In genomic region chr1:30083800-30084464, GRCh38 we compare ENCODE assay signal across 12 cellular contexts.
DNase-seq lines count a peak whose midpoint lies in the region; ATAC-seq and TF ChIP-seq lines count a peak whose summit lies in the region.
"Had no signal": no experiment of that assay in that cellular context is flagged by ENCODE, and none has a peak within 500 bp of the region (broad histone marks: within the 10 kb centered on the region; RNA-seq: fewer than 3 reads in every experiment).

No MANE protein-coding gene starts in this region.

- H3K4me1 ChIP-seq in heart left ventricle = peaks cover 4 to 35% (median 22%) of the 10 kb centered on the region in 12 donors
- H3K4me1 ChIP-seq in lower lobe of right lung = peaks cover 18% of the 10 kb centered on the region
- peaks cover 35% of the 10 kb centered on the region for H3K4me1 ChIP-seq in vagina

- H3K27me3 Mint-ChIP-seq in naive thymus-derived CD8-positive, alpha-beta T cell = peaks cover 9 to 80% (median 60%) of the 10 kb centered on the region in 5 donors

- intact Hi-C loops in heart left ventricle (cut with DNase I) (loop anchor here in 7 of 10 donors (2.0 to 10.0 kb wide), 6 partner anchors 169 to 849 kb away; partner anchors contain the start of genes PTPRU (in 3 of the 7) and MECR (in 2 of the 7)), Right ventricle myocardium superior (cut with DNase I) (no loop called here), lower lobe of right lung (cut with DNase I) (no loop called here), vagina (cut with DNase I) (no loop called here)

- 27 to 37% (median 29%) methylated on average over 11 of the region's 11 CpGs for WGBS in heart left ventricle, 4 donors

- no peak for TF ChIP-seq POLR2A in heart left ventricle (IDR thresholded peaks at IDR 0.05)
- TF ChIP-seq POLR2A in vagina (IDR thresholded peaks at IDR 0.05) = no peak

- no peaks in the 10 kb centered on the region for H3K9me3 ChIP-seq in heart left ventricle
- no peaks in the 10 kb centered on the region for H3K9me3 ChIP-seq in lower lobe of right lung
- no peaks in the 10 kb centered on the region for H3K9me3 ChIP-seq in vagina
- H3K9me3 ChIP-seq: ovary had no signal

- H3K27ac Mint-ChIP-seq in naive thymus-derived CD8-positive, alpha-beta T cell = no peak overlapping the region

- H3K4me1 Mint-ChIP-seq in naive thymus-derived CD8-positive, alpha-beta T cell = peaks cover 0 to 6% (median 2%) of the 10 kb centered on the region in 4 donors

- TF ChIP-seq CTCF in heart left ventricle (IDR thresholded peaks at IDR 0.05) = no peak
- TF ChIP-seq CTCF in coronary artery (IDR thresholded peaks at IDR 0.05) = no peak
- no peak for TF ChIP-seq CTCF in lower lobe of right lung (IDR thresholded peaks at IDR 0.05)
- no peak for TF ChIP-seq CTCF in vagina (IDR thresholded peaks at IDR 0.05)

- H3K36me3 ChIP-seq in heart left ventricle (no peaks in the 10 kb centered on the region), lower lobe of right lung (no peaks in the 10 kb centered on the region), vagina (no peaks in the 10 kb centered on the region)
- H3K36me3 ChIP-seq: ovary had no signal

- H3K4me3 ChIP-seq in heart left ventricle (no peak overlapping the region), coronary artery (peak overlapping the region; percentile 18), lower lobe of right lung (no peak overlapping the region), vagina (no peak overlapping the region)
- H3K4me3 ChIP-seq: ovary had no signal

- peak overlapping the region; percentile 8 to 82 (median 53) for H3K27ac ChIP-seq in heart left ventricle
- H3K27ac ChIP-seq in coronary artery = peak overlapping the region; percentile 80 to 88
- peak overlapping the region; percentile 31 for H3K27ac ChIP-seq in lower lobe of right lung
- peak overlapping the region; percentile 74 for H3K27ac ChIP-seq in vagina
- H3K27ac ChIP-seq: ovary had no signal

- no peaks in the 10 kb centered on the region for H3K36me3 Mint-ChIP-seq in naive thymus-derived CD8-positive, alpha-beta T cell

- H3K4me3 Mint-ChIP-seq in naive thymus-derived CD8-positive, alpha-beta T cell = no peak overlapping the region

- H3K27me3 ChIP-seq in heart left ventricle (peaks cover 0 to 18% (median 0%) of the 10 kb centered on the region in 9 donors), lower lobe of right lung (ENCODE audit: low read depth) (peaks cover 4% of the 10 kb centered on the region), vagina (no peaks in the 10 kb centered on the region)
- H3K27me3 ChIP-seq: ovary had no signal

- H3K9me3 Mint-ChIP-seq in naive thymus-derived CD8-positive, alpha-beta T cell = peaks cover 0 to 2% (median 0%) of the 10 kb centered on the region in 9 donors

- POLR2A ChIA-PET in naive thymus-derived CD8-positive, alpha-beta T cell (lab: Charles Lee) = no interaction called here

- DNase-seq in heart left ventricle (peak in 2 of 5 donors; percentile 22 to 34), Right ventricle myocardium superior (no peak), coronary artery (ENCODE audit: low spot score) (no peak), lower lobe of right lung (no peak), vagina (ENCODE audit: extremely low spot score in 2 of 2) (no peak)
- no peak for DNase-seq in naive thymus-derived CD8-positive, alpha-beta T cell
- DNase-seq: activated CD4-positive, alpha-beta T cell treated with anti-CD3 and anti-CD28 coated beads, Interleukin-2, amount 50 U/mL, for 1 hour; AML-193; NCI-H2227 treated with DMSO at 0.1 percent for 48 hours; ovary had no signal

- ATAC-seq in heart left ventricle (peak in 3 of 4 donors; percentile 36 to 79 (median 72)), Right ventricle myocardium superior (ENCODE audit: poor library complexity) (no peak), lower lobe of right lung (peak in 1 of 2 donors; percentile 41), HG02763 (IDR thresholded peaks at IDR 0.05; ENCODE audit: unreplicated experiment) (no peak), GM21619 (IDR thresholded peaks at IDR 0.05; ENCODE audit: unreplicated experiment) (no peak)
- ATAC-seq in naive thymus-derived CD8-positive, alpha-beta T cell = no peak

Comparison
In these comparisons a context has a peak if more than half of its experiments do, and no peak if none do; other contexts are left out.
1. ATAC-seq: peak in heart left ventricle (3 of 4); none in Right ventricle myocardium superior (single experiment), HG02763 (single experiment), GM21619 (single experiment) and naive thymus-derived CD8-positive, alpha-beta T cell (0 of 2).
2. intact Hi-C loops: an anchor here in heart left ventricle (2.0 to 10.0 kb wide); none called in Right ventricle myocardium superior, lower lobe of right lung and vagina.
3. H3K27ac ChIP-seq: peak in every context shown above with its lines; median percentile 84 in coronary artery; 74 in vagina; 53 in heart left ventricle; 31 in lower lobe of right lung.